In genomic region chr7:76400248-76400647, GRCh38 we compare ENCODE assay signal across 34 cellular contexts. TPM values are rescaled to one million over a fixed set of nuclear protein-coding genes. Genes with fewer than 3 reads are reported as not detected.
"Had no signal": no experiment of that assay in that cellular context is flagged by ENCODE, and none has a peak within 500 bp of the region (broad histone marks: within the 10 kb centered on the region; RNA-seq: fewer than 3 reads in every experiment).

No MANE protein-coding gene starts in this region.

- ATAC-seq: activated CD4-positive, CD25-positive, alpha-beta regulatory T cell treated with anti-CD3 and anti-CD28 coated beads, Interleukin-2, amount 50 U/mL, for 24 hours; activated CD8-positive, alpha-beta T cell treated with anti-CD3 and anti-CD28 coated beads for 36 hours; activated naive CD8-positive, alpha-beta T cell treated with anti-CD3 and anti-CD28 coated beads, Interleukin-2, amount 50 U/mL, for 24 hours; activated T-cell treated with anti-CD3 and anti-CD28 coated beads, Interleukin-2, amount 50 U/mL, for 4 hours; body of pancreas; T-helper 17 cell had no signal

- H3K27ac ChIP-seq: adrenal gland, body of pancreas, epithelial cell of prostate, WERI-Rb-1 had no signal

- H3K27me3 ChIP-seq: adrenal gland, body of pancreas had no signal

- H3K27me3 Mint-ChIP-seq: activated B cell treated with CpG ODN at 0.5 μM for 24 hours; activated CD8-positive, alpha-beta T cell treated with anti-CD3 and anti-CD28 coated beads for 36 hours; activated naive CD4-positive, alpha-beta T cell treated with anti-CD3 and anti-CD28 coated beads, Interleukin-2, amount 50 U/mL, for 24 hours; activated naive CD8-positive, alpha-beta T cell treated with anti-CD3 and anti-CD28 coated beads for 36 hours; activated naive CD8-positive, alpha-beta T cell treated with anti-CD3 and anti-CD28 coated beads, Interleukin-2, amount 50 U/mL, for 24 hours; T-helper 17 cell had no signal

- H3K27ac Mint-ChIP-seq: activated B cell treated with CpG ODN at 0.5 μM for 24 hours; activated CD8-positive, alpha-beta T cell treated with anti-CD3 and anti-CD28 coated beads for 36 hours; activated naive CD4-positive, alpha-beta T cell treated with anti-CD3 and anti-CD28 coated beads for 36 hours; activated naive CD4-positive, alpha-beta T cell treated with anti-CD3 and anti-CD28 coated beads, Interleukin-2, amount 50 U/mL, for 24 hours; activated naive CD8-positive, alpha-beta T cell treated with anti-CD3 and anti-CD28 coated beads for 36 hours; activated naive CD8-positive, alpha-beta T cell treated with anti-CD3 and anti-CD28 coated beads, Interleukin-2, amount 50 U/mL, for 24 hours; activated T-helper 2 cell treated with anti-CD3 and anti-CD28 coated beads, Interferon-gamma antibody, Interleukin-2, Interleukin-4, amounts not matched to agents 10 μg/mL and 5 μg/mL and 100 μg/mL, durations not matched to agents 14 hours and 24 hours and 36 hours; T-helper 17 cell; T-helper 2 cell treated with Interferon-gamma antibody and Interleukin-4, amounts not matched to agents 5 μg/mL and 100 μg/mL, for 36 hours had no signal

- H3K4me3 Mint-ChIP-seq: activated B cell treated with CpG ODN at 0.5 μM for 24 hours; activated CD8-positive, alpha-beta T cell treated with anti-CD3 and anti-CD28 coated beads for 36 hours; activated naive CD4-positive, alpha-beta T cell treated with anti-CD3 and anti-CD28 coated beads for 36 hours; activated naive CD4-positive, alpha-beta T cell treated with anti-CD3 and anti-CD28 coated beads, Interleukin-2, amount 50 U/mL, for 24 hours; activated naive CD8-positive, alpha-beta T cell treated with anti-CD3 and anti-CD28 coated beads for 36 hours; activated naive CD8-positive, alpha-beta T cell treated with anti-CD3 and anti-CD28 coated beads, Interleukin-2, amount 50 U/mL, for 24 hours; activated T-cell treated with anti-CD3 and anti-CD28 coated beads, Interleukin-2, amount 50 U/mL, for 4 hours; T-helper 17 cell; T-helper 2 cell treated with Interferon-gamma antibody and Interleukin-4, amounts not matched to agents 5 μg/mL and 100 μg/mL, for 36 hours had no signal

- DNase-seq: activated B cell treated with CpG ODN at 0.5 μM for 24 hours; activated CD4-positive, alpha-beta T cell treated with anti-CD3 and anti-CD28 coated beads for 48 hours; activated CD4-positive, alpha-beta T cell treated with anti-CD3 and anti-CD28 coated beads, Interleukin-2, amount 50 U/mL, for 1 hour; activated CD4-positive, alpha-beta T cell treated with anti-CD3 and anti-CD28 coated beads, Interleukin-2, amount 50 U/mL, for 48 hours; activated CD8-positive, alpha-beta memory T cell treated with anti-CD3 and anti-CD28 coated beads for 24 hours; activated CD8-positive, alpha-beta T cell treated with anti-CD3 and anti-CD28 coated beads for 36 hours; activated effector memory CD4-positive, alpha-beta T cell treated with anti-CD3 and anti-CD28 coated beads, Interleukin-2, amount 50 U/mL, for 16 hours; activated naive CD4-positive, alpha-beta T cell treated with anti-CD3 and anti-CD28 coated beads for 36 hours; activated naive CD8-positive, alpha-beta T cell treated with anti-CD3 and anti-CD28 coated beads for 36 hours; activated naive CD8-positive, alpha-beta T cell treated with anti-CD3 and anti-CD28 coated beads, Interleukin-2, amount 50 U/mL, for 24 hours; activated T-cell treated with anti-CD3 and anti-CD28 coated beads, Interleukin-2, amount 50 U/mL, for 4 hours; adrenal gland; amygdala; aorta; body of pancreas; caudate nucleus; cortex of kidney; dermis blood vessel endothelial cell; effector CD4-positive, alpha-beta T cell; foreskin fibroblast; T-helper 1 cell; T-helper 17 cell; T1000; WERI-Rb-1 had no signal

- H3K36me3 ChIP-seq: adrenal gland, WERI-Rb-1 had no signal

- H3K9me3 ChIP-seq: adrenal gland, body of pancreas had no signal

- FAIRE-seq: colon, endometrium, endothelial cell of umbilical vein, frontal cortex had no signal

- H3K4me3 ChIP-seq: adrenal gland, body of pancreas had no signal

- H3K9me3 Mint-ChIP-seq: activated B cell treated with CpG ODN at 0.5 μM for 24 hours; activated CD8-positive, alpha-beta T cell treated with anti-CD3 and anti-CD28 coated beads for 36 hours; activated naive CD4-positive, alpha-beta T cell treated with anti-CD3 and anti-CD28 coated beads for 36 hours; activated naive CD4-positive, alpha-beta T cell treated with anti-CD3 and anti-CD28 coated beads, Interleukin-2, amount 50 U/mL, for 24 hours; activated naive CD8-positive, alpha-beta T cell treated with anti-CD3 and anti-CD28 coated beads for 36 hours; activated naive CD8-positive, alpha-beta T cell treated with anti-CD3 and anti-CD28 coated beads, Interleukin-2, amount 50 U/mL, for 24 hours; activated T-cell treated with anti-CD3 and anti-CD28 coated beads, Interleukin-2, amount 50 U/mL, for 4 hours; activated T-helper 2 cell treated with anti-CD3 and anti-CD28 coated beads, Interferon-gamma antibody, Interleukin-2, Interleukin-4, amounts not matched to agents 10 μg/mL and 5 μg/mL and 100 μg/mL, durations not matched to agents 14 hours and 24 hours and 36 hours; T-helper 2 cell treated with Interferon-gamma antibody and Interleukin-4, amounts not matched to agents 5 μg/mL and 100 μg/mL, for 36 hours had no signal

RNA-seq across cellular contexts. Expression of gene SSC4D, which starts 9.2 kb away (rescaled TPM):
- total RNA-seq: T-helper 17 cell had no signal

RNA-seq across cellular contexts. Expression of gene ZP3, which starts 24.5 kb away (rescaled TPM):
- total RNA-seq: chondrocyte had no signal
